11 cellular contexts compared by ENCODE assay signal in genomic region chr17:5922476-5922875, GRCh38.
"Had no signal": no experiment of that assay in that cellular context is flagged by ENCODE, and none has a peak within 500 bp of the region (broad histone marks: within the 10 kb centered on the region; RNA-seq: fewer than 3 reads in every experiment).

No MANE protein-coding gene starts in this region.

- ATAC-seq: naive thymus-derived CD8-positive, alpha-beta T cell had no signal

- H3K9me3 Mint-ChIP-seq: activated CD4-positive, alpha-beta memory T cell treated with anti-CD3 and anti-CD28 coated beads for 36 hours; activated T-cell treated with anti-CD3 and anti-CD28 coated beads, Interleukin-2, amount 50 U/mL, for 24 hours; naive thymus-derived CD8-positive, alpha-beta T cell had no signal

- H3K27ac ChIP-seq: adrenal gland, right atrium auricular region, stomach, testis, upper lobe of left lung, VCaP had no signal

- H3K9me3 ChIP-seq: adrenal gland, right atrium auricular region, stomach, testis, upper lobe of left lung had no signal

- H3K27ac Mint-ChIP-seq: activated CD4-positive, alpha-beta memory T cell treated with anti-CD3 and anti-CD28 coated beads for 36 hours; activated T-cell treated with anti-CD3 and anti-CD28 coated beads, Interleukin-2, amount 50 U/mL, for 24 hours had no signal

- H3K4me3 ChIP-seq: adrenal gland, right atrium auricular region, smooth muscle cell, stomach, testis, upper lobe of left lung had no signal

- H3K4me3 Mint-ChIP-seq: activated CD4-positive, alpha-beta memory T cell treated with anti-CD3 and anti-CD28 coated beads for 36 hours; activated T-cell treated with anti-CD3 and anti-CD28 coated beads, Interleukin-2, amount 50 U/mL, for 24 hours; naive thymus-derived CD8-positive, alpha-beta T cell had no signal

- DNase-seq: activated CD4-positive, alpha-beta memory T cell treated with anti-CD3 and anti-CD28 coated beads for 36 hours; activated naive CD4-positive, alpha-beta T cell treated with anti-CD3 and anti-CD28 coated beads, Interleukin-2, amount 50 U/mL, for 16 hours; activated T-cell treated with anti-CD3 and anti-CD28 coated beads, Interleukin-2, amount 50 U/mL, for 24 hours; adrenal gland; naive thymus-derived CD8-positive, alpha-beta T cell; stomach; testis; upper lobe of left lung had no signal

- H3K36me3 Mint-ChIP-seq: activated CD4-positive, alpha-beta memory T cell treated with anti-CD3 and anti-CD28 coated beads for 36 hours; naive thymus-derived CD8-positive, alpha-beta T cell had no signal

- H3K27me3 ChIP-seq: adrenal gland, right atrium auricular region, stomach, testis, upper lobe of left lung had no signal

- H3K4me2 ChIP-seq: smooth muscle cell had no signal

- H3K4me1 Mint-ChIP-seq: naive thymus-derived CD8-positive, alpha-beta T cell had no signal

- H3K4me1 ChIP-seq: adrenal gland, right atrium auricular region, stomach, testis, upper lobe of left lung had no signal

- H3K36me3 ChIP-seq: adrenal gland, right atrium auricular region, stomach, upper lobe of left lung had no signal
